1 cellular context compared by ENCODE assay signal in the genomic region with DNA sequence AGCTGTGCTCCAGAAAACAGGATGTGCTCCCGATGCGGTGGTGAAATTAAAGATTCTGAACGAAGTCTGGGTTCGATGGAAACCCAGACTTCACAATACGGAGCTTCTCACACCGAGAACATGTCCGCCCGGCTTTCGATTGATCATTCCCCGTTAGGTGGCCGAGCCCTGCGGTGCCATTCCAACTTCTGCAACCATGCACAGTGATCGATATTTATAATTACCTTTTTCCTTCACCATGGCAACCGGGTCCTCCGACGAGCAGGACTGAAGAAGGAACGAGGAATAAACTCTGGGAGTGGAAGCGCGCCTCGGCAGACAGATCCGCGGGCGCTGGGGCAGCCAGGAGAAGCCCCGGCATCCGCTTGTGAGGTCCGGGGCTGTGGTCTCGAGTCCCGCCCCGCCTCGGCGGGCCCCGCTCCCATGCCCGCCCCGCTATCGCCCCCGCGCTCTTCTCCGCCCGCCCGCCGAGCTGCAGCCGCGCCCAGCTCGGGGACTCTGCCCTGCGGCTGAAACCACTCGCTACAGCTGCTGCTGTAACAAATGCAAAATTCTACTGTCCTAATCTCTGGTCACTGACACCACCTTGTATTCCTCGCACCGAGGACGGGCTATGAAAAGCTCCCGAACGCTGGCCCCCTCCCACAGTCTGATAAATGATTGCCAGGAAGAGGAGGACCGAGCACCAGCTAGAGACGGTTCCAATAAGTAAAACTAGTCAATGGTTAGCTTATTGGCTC.
TF ChIP-seq lines count a peak whose summit lies in the region.

No MANE protein-coding gene starts in this region.

TF ChIP-seq in HepG2, 621 proteins besides CTCF, POLR2A, EP300 and RAD21 (continued from another document and continues in another):
- TF ChIP-seq, protein P1, sequence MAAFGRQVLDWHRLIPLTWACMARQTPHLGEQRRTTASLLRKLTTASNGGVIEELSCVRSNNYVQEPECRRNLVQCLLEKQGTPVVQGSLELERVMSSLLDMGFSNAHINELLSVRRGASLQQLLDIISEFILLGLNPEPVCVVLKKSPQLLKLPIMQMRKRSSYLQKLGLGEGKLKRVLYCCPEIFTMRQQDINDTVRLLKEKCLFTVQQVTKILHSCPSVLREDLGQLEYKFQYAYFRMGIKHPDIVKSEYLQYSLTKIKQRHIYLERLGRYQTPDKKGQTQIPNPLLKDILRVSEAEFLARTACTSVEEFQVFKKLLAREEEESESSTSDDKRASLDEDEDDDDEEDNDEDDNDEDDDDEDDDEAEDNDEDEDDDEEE (CRISPR knock-in tag; IDR thresholded peaks at IDR 0.05), result no peak
- TF ChIP-seq GTF2F1 (IDR thresholded peaks at IDR 0.05; ENCODE audit: low read length) (no peak), TBL1XR1 (IDR thresholded peaks at IDR 0.05; ENCODE audit: borderline replicate concordance, low read length, partially characterized antibody) (no peak), NRL (CRISPR knock-in tag; IDR thresholded peaks at IDR 0.05; ENCODE audit: borderline replicate concordance) (no peak), BRCA1 (CRISPR knock-in tag; IDR thresholded peaks at IDR 0.05) (no peak), ZNF251 (CRISPR knock-in tag; IDR thresholded peaks at IDR 0.05) (no peak), ZNF180 (CRISPR knock-in tag; IDR thresholded peaks at IDR 0.05; ENCODE audit: borderline replicate concordance, low read depth) (no peak), ZNF143 (CRISPR knock-in tag; IDR thresholded peaks at IDR 0.05) (no peak), MXD4 (CRISPR knock-in tag; IDR thresholded peaks at IDR 0.05) (no peak), ZNF382 (CRISPR knock-in tag; IDR thresholded peaks at IDR 0.05; ENCODE audit: borderline replicate concordance) (no peak), ZNF557 (CRISPR knock-in tag; IDR thresholded peaks at IDR 0.05) (no peak), AHR (CRISPR knock-in tag; IDR thresholded peaks at IDR 0.05) (no peak), TEAD3 (CRISPR knock-in tag; optimal IDR thresholded peaks at IDR 0.05; ENCODE audit: borderline replicate concordance) (no peak), ZNF776 (CRISPR knock-in tag; IDR thresholded peaks at IDR 0.05) (no peak), ZSCAN25 (CRISPR knock-in tag; IDR thresholded peaks at IDR 0.05) (no peak), EEA1 (CRISPR knock-in tag; IDR thresholded peaks at IDR 0.05; ENCODE audit: borderline replicate concordance) (no peak), SMAD1 (CRISPR knock-in tag; IDR thresholded peaks at IDR 0.05; ENCODE audit: borderline replicate concordance, low read depth) (no peak), REL (CRISPR knock-in tag; conservative IDR thresholded peaks at IDR 0.05) (no peak), ZNF746 (CRISPR knock-in tag; IDR thresholded peaks at IDR 0.05) (no peak), ZNF232 (CRISPR knock-in tag; IDR thresholded peaks at IDR 0.05; ENCODE audit: borderline replicate concordance) (no peak), MYNN (CRISPR knock-in tag; IDR thresholded peaks at IDR 0.05; ENCODE audit: low read depth) (no peak), ZNF605 (CRISPR knock-in tag; IDR thresholded peaks at IDR 0.05) (no peak), HNF4G (IDR thresholded peaks at IDR 0.05; ENCODE audit: borderline replicate concordance, low read depth, low read length) (no peak), HNF4G (CRISPR knock-in tag; IDR thresholded peaks at IDR 0.05; ENCODE audit: borderline replicate concordance, low read depth) (no peak), ZNF124 (CRISPR knock-in tag; IDR thresholded peaks at IDR 0.05) (no peak), ZFAT (CRISPR knock-in tag; conservative IDR thresholded peaks at IDR 0.05) (no peak), HNF4A (CRISPR knock-in tag; IDR thresholded peaks at IDR 0.05) (peak; percentile 46; the same call in 1 of the 2 replicates), NCOA5 (CRISPR knock-in tag; IDR thresholded peaks at IDR 0.05) (no peak), HOXD1 (CRISPR knock-in tag; IDR thresholded peaks at IDR 0.05) (no peak)
- TF ChIP-seq, protein P2, sequence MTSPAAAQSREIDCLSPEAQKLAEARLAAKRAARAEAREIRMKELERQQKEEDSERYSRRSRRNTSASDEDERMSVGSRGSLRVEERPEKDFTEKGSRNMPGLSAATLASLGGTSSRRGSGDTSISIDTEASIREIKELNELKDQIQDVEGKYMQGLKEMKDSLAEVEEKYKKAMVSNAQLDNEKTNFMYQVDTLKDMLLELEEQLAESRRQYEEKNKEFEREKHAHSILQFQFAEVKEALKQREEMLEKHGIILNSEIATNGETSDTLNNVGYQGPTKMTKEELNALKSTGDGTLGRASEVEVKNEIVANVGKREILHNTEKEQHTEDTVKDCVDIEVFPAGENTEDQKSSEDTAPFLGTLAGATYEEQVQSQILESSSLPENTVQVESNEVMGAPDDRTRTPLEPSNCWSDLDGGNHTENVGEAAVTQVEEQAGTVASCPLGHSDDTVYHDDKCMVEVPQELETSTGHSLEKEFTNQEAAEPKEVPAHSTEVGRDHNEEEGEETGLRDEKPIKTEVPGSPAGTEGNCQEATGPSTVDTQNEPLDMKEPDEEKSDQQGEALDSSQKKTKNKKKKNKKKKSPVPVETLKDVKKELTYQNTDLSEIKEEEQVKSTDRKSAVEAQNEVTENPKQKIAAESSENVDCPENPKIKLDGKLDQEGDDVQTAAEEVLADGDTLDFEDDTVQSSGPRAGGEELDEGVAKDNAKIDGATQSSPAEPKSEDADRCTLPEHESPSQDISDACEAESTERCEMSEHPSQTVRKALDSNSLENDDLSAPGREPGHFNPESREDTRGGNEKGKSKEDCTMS (CRISPR knock-in tag; conservative IDR thresholded peaks at IDR 0.05), result no peak
- TF ChIP-seq, protein P3, sequence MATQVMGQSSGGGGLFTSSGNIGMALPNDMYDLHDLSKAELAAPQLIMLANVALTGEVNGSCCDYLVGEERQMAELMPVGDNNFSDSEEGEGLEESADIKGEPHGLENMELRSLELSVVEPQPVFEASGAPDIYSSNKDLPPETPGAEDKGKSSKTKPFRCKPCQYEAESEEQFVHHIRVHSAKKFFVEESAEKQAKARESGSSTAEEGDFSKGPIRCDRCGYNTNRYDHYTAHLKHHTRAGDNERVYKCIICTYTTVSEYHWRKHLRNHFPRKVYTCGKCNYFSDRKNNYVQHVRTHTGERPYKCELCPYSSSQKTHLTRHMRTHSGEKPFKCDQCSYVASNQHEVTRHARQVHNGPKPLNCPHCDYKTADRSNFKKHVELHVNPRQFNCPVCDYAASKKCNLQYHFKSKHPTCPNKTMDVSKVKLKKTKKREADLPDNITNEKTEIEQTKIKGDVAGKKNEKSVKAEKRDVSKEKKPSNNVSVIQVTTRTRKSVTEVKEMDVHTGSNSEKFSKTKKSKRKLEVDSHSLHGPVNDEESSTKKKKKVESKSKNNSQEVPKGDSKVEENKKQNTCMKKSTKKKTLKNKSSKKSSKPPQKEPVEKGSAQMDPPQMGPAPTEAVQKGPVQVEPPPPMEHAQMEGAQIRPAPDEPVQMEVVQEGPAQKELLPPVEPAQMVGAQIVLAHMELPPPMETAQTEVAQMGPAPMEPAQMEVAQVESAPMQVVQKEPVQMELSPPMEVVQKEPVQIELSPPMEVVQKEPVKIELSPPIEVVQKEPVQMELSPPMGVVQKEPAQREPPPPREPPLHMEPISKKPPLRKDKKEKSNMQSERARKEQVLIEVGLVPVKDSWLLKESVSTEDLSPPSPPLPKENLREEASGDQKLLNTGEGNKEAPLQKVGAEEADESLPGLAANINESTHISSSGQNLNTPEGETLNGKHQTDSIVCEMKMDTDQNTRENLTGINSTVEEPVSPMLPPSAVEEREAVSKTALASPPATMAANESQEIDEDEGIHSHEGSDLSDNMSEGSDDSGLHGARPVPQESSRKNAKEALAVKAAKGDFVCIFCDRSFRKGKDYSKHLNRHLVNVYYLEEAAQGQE (IDR thresholded peaks at IDR 0.05; ENCODE audit: borderline replicate concordance in 1 of 2, low read depth in 1 of 2, low read length in 2 of 2), result no peak
- TF ChIP-seq, protein P4, sequence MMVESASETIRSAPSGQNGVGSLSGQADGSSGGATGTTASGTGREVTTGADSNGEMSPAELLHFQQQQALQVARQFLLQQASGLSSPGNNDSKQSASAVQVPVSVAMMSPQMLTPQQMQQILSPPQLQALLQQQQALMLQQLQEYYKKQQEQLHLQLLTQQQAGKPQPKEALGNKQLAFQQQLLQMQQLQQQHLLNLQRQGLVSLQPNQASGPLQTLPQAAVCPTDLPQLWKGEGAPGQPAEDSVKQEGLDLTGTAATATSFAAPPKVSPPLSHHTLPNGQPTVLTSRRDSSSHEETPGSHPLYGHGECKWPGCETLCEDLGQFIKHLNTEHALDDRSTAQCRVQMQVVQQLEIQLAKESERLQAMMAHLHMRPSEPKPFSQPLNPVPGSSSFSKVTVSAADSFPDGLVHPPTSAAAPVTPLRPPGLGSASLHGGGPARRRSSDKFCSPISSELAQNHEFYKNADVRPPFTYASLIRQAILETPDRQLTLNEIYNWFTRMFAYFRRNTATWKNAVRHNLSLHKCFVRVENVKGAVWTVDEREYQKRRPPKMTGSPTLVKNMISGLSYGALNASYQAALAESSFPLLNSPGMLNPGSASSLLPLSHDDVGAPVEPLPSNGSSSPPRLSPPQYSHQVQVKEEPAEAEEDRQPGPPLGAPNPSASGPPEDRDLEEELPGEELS (CRISPR knock-in tag; IDR thresholded peaks at IDR 0.05), result peak; percentile 35; the same call in 1 of the 2 replicates
- TF ChIP-seq, protein P5, sequence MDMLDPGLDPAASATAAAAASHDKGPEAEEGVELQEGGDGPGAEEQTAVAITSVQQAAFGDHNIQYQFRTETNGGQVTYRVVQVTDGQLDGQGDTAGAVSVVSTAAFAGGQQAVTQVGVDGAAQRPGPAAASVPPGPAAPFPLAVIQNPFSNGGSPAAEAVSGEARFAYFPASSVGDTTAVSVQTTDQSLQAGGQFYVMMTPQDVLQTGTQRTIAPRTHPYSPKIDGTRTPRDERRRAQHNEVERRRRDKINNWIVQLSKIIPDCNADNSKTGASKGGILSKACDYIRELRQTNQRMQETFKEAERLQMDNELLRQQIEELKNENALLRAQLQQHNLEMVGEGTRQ (IDR thresholded peaks at IDR 0.05; ENCODE audit: low read depth, low read length), result no peak
- TF ChIP-seq, protein P5 (CRISPR knock-in tag; IDR thresholded peaks at IDR 0.05; ENCODE audit: borderline replicate concordance), result no peak
- TF ChIP-seq, protein P6, sequence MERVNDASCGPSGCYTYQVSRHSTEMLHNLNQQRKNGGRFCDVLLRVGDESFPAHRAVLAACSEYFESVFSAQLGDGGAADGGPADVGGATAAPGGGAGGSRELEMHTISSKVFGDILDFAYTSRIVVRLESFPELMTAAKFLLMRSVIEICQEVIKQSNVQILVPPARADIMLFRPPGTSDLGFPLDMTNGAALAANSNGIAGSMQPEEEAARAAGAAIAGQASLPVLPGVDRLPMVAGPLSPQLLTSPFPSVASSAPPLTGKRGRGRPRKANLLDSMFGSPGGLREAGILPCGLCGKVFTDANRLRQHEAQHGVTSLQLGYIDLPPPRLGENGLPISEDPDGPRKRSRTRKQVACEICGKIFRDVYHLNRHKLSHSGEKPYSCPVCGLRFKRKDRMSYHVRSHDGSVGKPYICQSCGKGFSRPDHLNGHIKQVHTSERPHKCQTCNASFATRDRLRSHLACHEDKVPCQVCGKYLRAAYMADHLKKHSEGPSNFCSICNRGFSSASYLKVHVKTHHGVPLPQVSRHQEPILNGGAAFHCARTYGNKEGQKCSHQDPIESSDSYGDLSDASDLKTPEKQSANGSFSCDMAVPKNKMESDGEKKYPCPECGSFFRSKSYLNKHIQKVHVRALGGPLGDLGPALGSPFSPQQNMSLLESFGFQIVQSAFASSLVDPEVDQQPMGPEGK (CRISPR knock-in tag; IDR thresholded peaks at IDR 0.05), result peak; percentile 39; the same call in 1 of the 2 replicates
- TF ChIP-seq, protein P7, sequence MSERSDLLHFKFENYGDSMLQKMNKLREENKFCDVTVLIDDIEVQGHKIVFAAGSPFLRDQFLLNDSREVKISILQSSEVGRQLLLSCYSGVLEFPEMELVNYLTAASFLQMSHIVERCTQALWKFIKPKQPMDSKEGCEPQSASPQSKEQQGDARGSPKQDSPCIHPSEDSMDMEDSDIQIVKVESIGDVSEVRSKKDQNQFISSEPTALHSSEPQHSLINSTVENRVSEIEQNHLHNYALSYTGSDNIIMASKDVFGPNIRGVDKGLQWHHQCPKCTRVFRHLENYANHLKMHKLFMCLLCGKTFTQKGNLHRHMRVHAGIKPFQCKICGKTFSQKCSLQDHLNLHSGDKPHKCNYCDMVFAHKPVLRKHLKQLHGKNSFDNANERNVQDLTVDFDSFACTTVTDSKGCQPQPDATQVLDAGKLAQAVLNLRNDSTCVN (CRISPR knock-in tag; IDR thresholded peaks at IDR 0.05; ENCODE audit: borderline replicate concordance), result no peak
- TF ChIP-seq, protein P8, sequence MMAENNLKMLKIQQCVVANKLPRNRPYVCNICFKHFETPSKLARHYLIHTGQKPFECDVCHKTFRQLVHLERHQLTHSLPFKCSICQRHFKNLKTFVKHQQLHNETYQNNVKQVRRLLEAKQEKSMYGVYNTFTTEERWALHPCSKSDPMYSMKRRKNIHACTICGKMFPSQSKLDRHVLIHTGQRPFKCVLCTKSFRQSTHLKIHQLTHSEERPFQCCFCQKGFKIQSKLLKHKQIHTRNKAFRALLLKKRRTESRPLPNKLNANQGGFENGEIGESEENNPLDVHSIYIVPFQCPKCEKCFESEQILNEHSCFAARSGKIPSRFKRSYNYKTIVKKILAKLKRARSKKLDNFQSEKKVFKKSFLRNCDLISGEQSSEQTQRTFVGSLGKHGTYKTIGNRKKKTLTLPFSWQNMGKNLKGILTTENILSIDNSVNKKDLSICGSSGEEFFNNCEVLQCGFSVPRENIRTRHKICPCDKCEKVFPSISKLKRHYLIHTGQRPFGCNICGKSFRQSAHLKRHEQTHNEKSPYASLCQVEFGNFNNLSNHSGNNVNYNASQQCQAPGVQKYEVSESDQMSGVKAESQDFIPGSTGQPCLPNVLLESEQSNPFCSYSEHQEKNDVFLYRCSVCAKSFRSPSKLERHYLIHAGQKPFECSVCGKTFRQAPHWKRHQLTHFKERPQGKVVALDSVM (CRISPR knock-in tag; IDR thresholded peaks at IDR 0.05), result no peak
- TF ChIP-seq, protein P9, sequence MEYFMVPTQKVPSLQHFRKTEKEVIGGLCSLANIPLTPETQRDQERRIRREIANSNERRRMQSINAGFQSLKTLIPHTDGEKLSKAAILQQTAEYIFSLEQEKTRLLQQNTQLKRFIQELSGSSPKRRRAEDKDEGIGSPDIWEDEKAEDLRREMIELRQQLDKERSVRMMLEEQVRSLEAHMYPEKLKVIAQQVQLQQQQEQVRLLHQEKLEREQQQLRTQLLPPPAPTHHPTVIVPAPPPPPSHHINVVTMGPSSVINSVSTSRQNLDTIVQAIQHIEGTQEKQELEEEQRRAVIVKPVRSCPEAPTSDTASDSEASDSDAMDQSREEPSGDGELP (IDR thresholded peaks at IDR 0.05; ENCODE audit: borderline replicate concordance, low read depth), result no peak
- TF ChIP-seq, protein P10, sequence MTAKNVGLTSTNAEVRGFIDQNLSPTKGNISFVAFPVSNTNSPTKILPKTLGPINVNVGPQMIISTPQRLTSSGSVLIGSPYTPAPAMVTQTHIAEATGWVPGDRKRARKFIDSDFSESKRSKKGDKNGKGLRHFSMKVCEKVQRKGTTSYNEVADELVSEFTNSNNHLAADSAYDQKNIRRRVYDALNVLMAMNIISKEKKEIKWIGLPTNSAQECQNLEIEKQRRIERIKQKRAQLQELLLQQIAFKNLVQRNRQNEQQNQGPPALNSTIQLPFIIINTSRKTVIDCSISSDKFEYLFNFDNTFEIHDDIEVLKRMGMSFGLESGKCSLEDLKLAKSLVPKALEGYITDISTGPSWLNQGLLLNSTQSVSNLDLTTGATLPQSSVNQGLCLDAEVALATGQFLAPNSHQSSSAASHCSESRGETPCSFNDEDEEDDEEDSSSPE (CRISPR knock-in tag; IDR thresholded peaks at IDR 0.05), result peak; percentile 30; the same call in 1 of the 2 replicates
